ENCODE assay signal across 9 cellular contexts in the genomic region with DNA sequence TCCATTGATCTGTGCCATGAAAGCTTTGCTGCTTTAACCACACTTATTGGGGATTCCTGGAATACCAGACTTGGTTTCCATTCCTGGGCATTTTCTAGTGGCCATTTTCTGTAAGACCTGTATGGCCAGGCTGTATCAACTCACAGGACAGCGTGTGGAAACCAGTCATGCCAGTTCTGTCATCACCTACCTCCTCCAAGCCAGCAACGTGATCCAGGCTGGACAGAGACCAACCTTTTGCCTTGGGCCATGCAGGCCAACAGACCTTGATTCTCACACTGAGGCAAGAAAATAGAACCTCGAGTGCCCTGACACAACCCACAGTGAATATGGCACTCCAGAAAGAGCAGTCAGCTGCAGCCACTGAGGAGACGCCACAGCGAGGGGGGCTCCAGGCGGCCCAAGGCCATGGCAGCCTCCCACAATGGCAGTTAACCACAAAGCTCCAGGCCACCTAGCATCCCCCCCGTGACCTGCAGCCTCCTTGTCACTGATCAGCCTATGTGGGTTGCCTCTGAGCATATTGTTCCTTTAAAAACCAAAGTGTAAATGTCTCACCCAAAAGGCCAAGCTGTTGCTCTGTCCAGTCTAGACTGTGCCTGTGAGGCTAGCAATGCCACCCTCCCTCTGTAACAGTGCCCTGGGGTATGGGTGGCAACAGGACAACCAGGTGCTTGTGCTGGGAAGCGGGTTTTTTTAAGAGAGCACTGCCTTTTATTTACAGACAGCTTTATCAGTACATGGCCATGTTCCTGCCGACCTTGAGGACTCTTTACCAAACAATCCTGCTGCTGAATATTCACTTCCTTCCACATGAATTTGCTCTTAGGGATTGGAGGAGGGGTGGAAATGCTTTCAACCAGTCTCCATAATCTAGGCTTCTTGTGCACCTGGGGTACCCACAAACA.
DNase-seq lines count a peak whose midpoint lies in the region; ATAC-seq and TF ChIP-seq lines count a peak whose summit lies in the region.
"Had no signal": no experiment of that assay in that cellular context is flagged by ENCODE, and none has a peak within 500 bp of the region (broad histone marks: within the 10 kb centered on the region; RNA-seq: fewer than 3 reads in every experiment).

No MANE protein-coding gene starts in this region.

- no peaks in the 10 kb centered on the region for H3K27me3 Mint-ChIP-seq in CD4-positive, alpha-beta T cell
- no peaks in the 10 kb centered on the region for H3K27me3 Mint-ChIP-seq in chondrocyte (ENCODE audit: low read depth)
- H3K27me3 Mint-ChIP-seq in natural killer cell treated with Interleukin-12 subunit alpha and Interleukin-12 subunit beta and Interleukin-15 and Interleukin-18, amount 100 ng/mL, for 72 hours = no peaks in the 10 kb centered on the region

- peaks cover 87% of the 10 kb centered on the region for H3K4me1 Mint-ChIP-seq in CD4-positive, alpha-beta T cell (ENCODE audit: low read depth)
- peaks cover 83% of the 10 kb centered on the region for H3K4me1 Mint-ChIP-seq in chondrocyte (ENCODE audit: low read depth)
- peaks cover 88 to 96% of the 10 kb centered on the region in 2 donors for H3K4me1 Mint-ChIP-seq in natural killer cell treated with Interleukin-12 subunit alpha and Interleukin-12 subunit beta and Interleukin-15 and Interleukin-18, amount 100 ng/mL, for 72 hours (ENCODE audit: low read depth in 2 of 2)

- TF ChIP-seq CTCF in CD4-positive, alpha-beta T cell (IDR thresholded peaks at IDR 0.05) = no peak
- TF ChIP-seq CTCF in chondrocyte (IDR thresholded peaks at IDR 0.05) = no peak

- H3K4me3 Mint-ChIP-seq in CD4-positive, alpha-beta T cell = no peak overlapping the region
- no peak overlapping the region for H3K4me3 Mint-ChIP-seq in chondrocyte (ENCODE audit: unreplicated experiment)
- peak overlapping the region; percentile 85 for H3K4me3 Mint-ChIP-seq in natural killer cell treated with Interleukin-12 subunit alpha and Interleukin-12 subunit beta and Interleukin-15 and Interleukin-18, amount 100 ng/mL, for 72 hours

- intact Hi-C loops in CD4-positive, alpha-beta T cell (cut with DNase I, micrococcal nuclease) = no loop called here

- no peak for ATAC-seq in CD4-positive, alpha-beta T cell (ENCODE audit: poor library complexity)
- peak; percentile 0 to 5 for ATAC-seq in natural killer cell treated with Interleukin-12 subunit alpha and Interleukin-12 subunit beta and Interleukin-15 and Interleukin-18, amount 100 ng/mL, for 72 hours
- no peak for ATAC-seq in HG02798 (IDR thresholded peaks at IDR 0.05; ENCODE audit: poor library complexity, unreplicated experiment)
- ATAC-seq in GM21447 (IDR thresholded peaks at IDR 0.05; ENCODE audit: unreplicated experiment) = no peak
- ATAC-seq in HG02759 (IDR thresholded peaks at IDR 0.05; ENCODE audit: unreplicated experiment) = no peak

- peaks cover 97% of the 10 kb centered on the region for H3K36me3 Mint-ChIP-seq in CD4-positive, alpha-beta T cell (ENCODE audit: low read depth)
- peaks cover 2% of the 10 kb centered on the region for H3K36me3 Mint-ChIP-seq in chondrocyte (ENCODE audit: low read depth)
- H3K36me3 Mint-ChIP-seq in natural killer cell treated with Interleukin-12 subunit alpha and Interleukin-12 subunit beta and Interleukin-15 and Interleukin-18, amount 100 ng/mL, for 72 hours = peaks cover 50% of the 10 kb centered on the region

- POLR2A ChIA-PET in CD4-positive, alpha-beta T cell (lab: Charles Lee) = no interaction called here

- no peaks in the 10 kb centered on the region for H3K9me3 ChIP-seq in CD4-positive, alpha-beta T cell (ENCODE audit: control insufficient read depth, low read length)

- CTCF ChIA-PET in CD4-positive, alpha-beta T cell (lab: Charles Lee) = interaction anchor here (1.4 to 1.8 kb wide), 2 partner anchors 15 to 311 kb away, joined by 3 to 6 read pairs; no protein-coding TSS in a partner anchor

- peak overlapping the region; percentile 52 for H3K27ac Mint-ChIP-seq in CD4-positive, alpha-beta T cell
- peak overlapping the region; percentile 93 for H3K27ac Mint-ChIP-seq in chondrocyte (ENCODE audit: unreplicated experiment)
- peak overlapping the region; percentile 100 for H3K27ac Mint-ChIP-seq in natural killer cell treated with Interleukin-12 subunit alpha and Interleukin-12 subunit beta and Interleukin-15 and Interleukin-18, amount 100 ng/mL, for 72 hours

- no peak overlapping the region for H3K27ac ChIP-seq in CD4-positive, alpha-beta T cell (ENCODE audit: low read depth, low read length)

- no peaks in the 10 kb centered on the region for H3K9me3 Mint-ChIP-seq in CD4-positive, alpha-beta T cell
- H3K9me3 Mint-ChIP-seq in chondrocyte (ENCODE audit: low read depth) = no peaks in the 10 kb centered on the region
- peaks cover 11% of the 10 kb centered on the region for H3K9me3 Mint-ChIP-seq in natural killer cell treated with Interleukin-12 subunit alpha and Interleukin-12 subunit beta and Interleukin-15 and Interleukin-18, amount 100 ng/mL, for 72 hours

- DNase-seq in CD4-positive, alpha-beta T cell = no peak
- DNase-seq in NCI-H2029 treated with DMSO at 0.1 percent for 48 hours (lab: John Stamatoyannopoulos, UW) = peak; percentile 98
- no peak for DNase-seq in chondrocyte (ENCODE audit: low spot score)
- peak; percentile 70 for DNase-seq in natural killer cell treated with Interleukin-12 subunit alpha and Interleukin-12 subunit beta and Interleukin-15 and Interleukin-18, amount 100 ng/mL, for 72 hours (ENCODE audit: low spot score)
- DNase-seq in central memory CD4-positive, alpha-beta T cell = no peak
- DNase-seq: retina had no signal

- no peaks in the 10 kb centered on the region for H3K27me3 ChIP-seq in CD4-positive, alpha-beta T cell (ENCODE audit: control insufficient read depth, insufficient read depth, low read length)

Comparison
In these comparisons a context has a peak if more than half of its experiments do, and no peak if none do; other contexts are left out.
1. ATAC-seq: peak in natural killer cell treated with Interleukin-12 subunit alpha and Interleukin-12 subunit beta and Interleukin-15 and Interleukin-18, amount 100 ng/mL, for 72 hours (2 of 2); none in CD4-positive, alpha-beta T cell (single experiment), HG02798 (single experiment), GM21447 (single experiment) and HG02759 (single experiment).
2. DNase-seq: peak in NCI-H2029 treated with DMSO at 0.1 percent for 48 hours (single experiment) and natural killer cell treated with Interleukin-12 subunit alpha and Interleukin-12 subunit beta and Interleukin-15 and Interleukin-18, amount 100 ng/mL, for 72 hours (single experiment); none in CD4-positive, alpha-beta T cell (0 of 10), chondrocyte (single experiment) and central memory CD4-positive, alpha-beta T cell (single experiment).
3. Peak in every context shown above with its lines, with median percentiles within 50 percentile points of each other: H3K27ac Mint-ChIP-seq.